In genomic region chr2:72136933-72137497, GRCh38 we compare ENCODE assay signal across 12 cellular contexts. TPM values are rescaled to one million over a fixed set of nuclear protein-coding genes. Genes with fewer than 3 reads are reported as not detected.
DNase-seq lines count a peak whose midpoint lies in the region; ATAC-seq and TF ChIP-seq lines count a peak whose summit lies in the region.
"Had no signal": no experiment of that assay in that cellular context is flagged by ENCODE, and none has a peak within 500 bp of the region (broad histone marks: within the 10 kb centered on the region; RNA-seq: fewer than 3 reads in every experiment).

No MANE protein-coding gene starts in this region.

- POLR2A ChIA-PET in T-cell (lab: Charles Lee) = no interaction called here

- H3K79me2 ChIP-seq in osteoblast (ENCODE audit: insufficient read depth, low read length) = no peaks in the 10 kb centered on the region

- H3K36me3 ChIP-seq in osteoblast (ENCODE audit: insufficient read depth, low read length) = no peaks in the 10 kb centered on the region

- no peaks in the 10 kb centered on the region for H3K4me1 ChIP-seq in osteoblast (ENCODE audit: insufficient read depth, low read length)

- no peak overlapping the region for H3K4me3 Mint-ChIP-seq in T-cell
- H3K4me3 Mint-ChIP-seq: H9, T-helper 17 cell had no signal

- no peaks in the 10 kb centered on the region for H3K9me3 Mint-ChIP-seq in T-cell
- H3K9me3 Mint-ChIP-seq: H9 had no signal

- H3K9me3 ChIP-seq in osteoblast (ENCODE audit: low read depth, low read length) = no peaks in the 10 kb centered on the region
- H3K9me3 ChIP-seq: Caco-2 had no signal

- H3K27me3 ChIP-seq in osteoblast (ENCODE audit: insufficient read depth, low read length) = peaks cover 11% of the 10 kb centered on the region

- H3K27ac Mint-ChIP-seq in T-cell = no peak overlapping the region
- H3K27ac Mint-ChIP-seq: H9, T-helper 17 cell had no signal

- TF ChIP-seq CTCF in osteoblast (IDR thresholded peaks at IDR 0.05; ENCODE audit: extremely low read depth, low read depth, low read length) = no peak

- CTCF ChIA-PET in T-cell (lab: Charles Lee) = interaction anchor here in 1 of 2 donors (1.0 kb wide), 1 partner anchor 11 kb away, joined by 3 read pairs; no protein-coding TSS in a partner anchor

- no peaks in the 10 kb centered on the region for H3K36me3 Mint-ChIP-seq in T-cell

- no peak overlapping the region for H3K27ac ChIP-seq in osteoblast (ENCODE audit: low read depth, low read length)

- H4K20me1 ChIP-seq in osteoblast (ENCODE audit: insufficient read depth, low read length) = no peaks in the 10 kb centered on the region

- no peak overlapping the region for H2AFZ ChIP-seq in osteoblast (ENCODE audit: low read length)

- ATAC-seq in GM19043 (IDR thresholded peaks at IDR 0.05; ENCODE audit: low read depth, unreplicated experiment) = peak; percentile 19
- peak; percentile 30 for ATAC-seq in GM21786 (IDR thresholded peaks at IDR 0.05; ENCODE audit: unreplicated experiment)
- ATAC-seq in HG03442 (IDR thresholded peaks at IDR 0.05; ENCODE audit: unreplicated experiment) = peak; percentile 9
- no peak for ATAC-seq in T-cell (replicated peaks in 1 of 4)

- peak; percentile 82 for DNase-seq in osteoblast (ENCODE audit: insufficient read length, low spot score, missing footprints)
- DNase-seq in T1000 (lab: John Stamatoyannopoulos, UW) = no peak
- no peak for DNase-seq in GDM1 (lab: John Stamatoyannopoulos, UW)
- DNase-seq in T-cell = no peak
- DNase-seq: NCI-H1436 treated with DMSO at 0.1 percent for 48 hours had no signal

- no peak overlapping the region for H3K4me3 ChIP-seq in osteoblast (ENCODE audit: insufficient read depth, low read length)

- H3K4me2 ChIP-seq in osteoblast (ENCODE audit: insufficient read depth, low read length) = no peak overlapping the region

- H3K4me1 Mint-ChIP-seq in T-cell = peaks cover 0 to 2% (median 0%) of the 10 kb centered on the region in 3 donors

- peaks cover under 1 to 8% of the 10 kb centered on the region in 2 donors for H3K27me3 Mint-ChIP-seq in T-cell

RNA-seq across cellular contexts. Expression of gene CYP26B1, which starts 10.6 kb away (rescaled TPM):
- total RNA-seq in osteoblast (under 0.01 TPM in 2 replicates), T-cell (under 1 TPM in 1 of 5 donors, not detected in 4; 0.06 TPM)
- total RNA-seq: dermis microvascular lymphatic vessel endothelial cell, T-helper 17 cell had no signal

Comparison
In these comparisons a context has a peak if more than half of its experiments do, and no peak if none do; other contexts are left out.
1. ATAC-seq: peak in GM19043 (single experiment), GM21786 (single experiment) and HG03442 (single experiment); none in T-cell (0 of 4).